In the genomic region with DNA sequence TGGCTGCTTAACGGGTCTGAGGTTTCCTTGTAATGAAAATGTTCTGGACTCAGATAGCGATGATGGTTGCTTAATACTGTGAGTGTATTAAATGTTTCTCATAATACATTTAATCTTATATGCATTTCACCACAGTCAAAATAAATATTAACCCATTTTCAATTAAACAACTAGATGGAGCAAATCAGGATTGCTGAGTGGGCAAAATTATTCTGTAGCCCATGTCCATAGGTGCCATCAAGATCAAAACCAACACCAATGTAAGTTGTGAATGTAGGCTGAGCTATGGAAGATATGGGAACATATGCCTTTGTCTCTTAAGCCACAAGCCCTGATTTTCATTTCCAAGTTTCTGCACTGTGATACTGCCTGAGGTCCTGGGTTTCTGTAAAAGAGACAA, we compare ENCODE assay signal across 36 cellular contexts.
"Had no signal": no experiment of that assay in that cellular context is flagged by ENCODE, and none has a peak within 500 bp of the region (broad histone marks: within the 10 kb centered on the region; RNA-seq: fewer than 3 reads in every experiment).

No MANE protein-coding gene starts in this region.

- H3K4me3 ChIP-seq: adrenal gland, body of pancreas, breast epithelium had no signal

- H3K9me3 Mint-ChIP-seq: activated B cell treated with CpG ODN at 0.5 μM for 24 hours; activated CD4-positive, alpha-beta memory T cell treated with anti-CD3 and anti-CD28 coated beads for 36 hours; activated CD4-positive, alpha-beta T cell treated with anti-CD3 and anti-CD28 coated beads, Interleukin-2, amount 10 ng/mL, durations not matched to agents 24 days and 14 days; activated CD8-positive, alpha-beta T cell treated with anti-CD3 and anti-CD28 coated beads for 36 hours; activated naive CD4-positive, alpha-beta T cell treated with anti-CD3 and anti-CD28 coated beads for 36 hours; activated naive CD8-positive, alpha-beta T cell treated with anti-CD3 and anti-CD28 coated beads for 36 hours; activated T-helper 1 cell treated with anti-CD3 and anti-CD28 coated beads, Interleukin-12 subunit alpha, Interleukin-12 subunit beta, Interleukin-2, Interleukin-4 antibody, amounts not matched to agents 30 ng/mL and 10 ng/mL and 1 ng/mL, durations not matched to agents 14 hours and 24 hours and 36 hours had no signal

- H3K36me3 Mint-ChIP-seq: activated CD4-positive, alpha-beta memory T cell treated with anti-CD3 and anti-CD28 coated beads for 36 hours; activated naive CD4-positive, alpha-beta T cell treated with anti-CD3 and anti-CD28 coated beads, Interleukin-2, amount 50 U/mL, for 72 hours; activated naive CD8-positive, alpha-beta T cell treated with anti-CD3 and anti-CD28 coated beads for 36 hours had no signal

- H3K9me3 ChIP-seq: adrenal gland, body of pancreas, breast epithelium had no signal

- H3K27me3 Mint-ChIP-seq: activated B cell treated with CpG ODN at 0.5 μM for 24 hours; activated CD4-positive, alpha-beta memory T cell treated with anti-CD3 and anti-CD28 coated beads for 36 hours; activated CD4-positive, alpha-beta T cell treated with anti-CD3 and anti-CD28 coated beads, Interleukin-2, amount 10 ng/mL, durations not matched to agents 24 days and 14 days; activated CD8-positive, alpha-beta T cell treated with anti-CD3 and anti-CD28 coated beads for 36 hours had no signal

- H3K4me3 Mint-ChIP-seq: activated B cell treated with CpG ODN at 0.5 μM for 24 hours; activated CD4-positive, alpha-beta memory T cell treated with anti-CD3 and anti-CD28 coated beads for 36 hours; activated CD4-positive, alpha-beta T cell treated with anti-CD3 and anti-CD28 coated beads, Interleukin-2, amount 10 ng/mL, durations not matched to agents 24 days and 14 days; activated CD8-positive, alpha-beta T cell treated with anti-CD3 and anti-CD28 coated beads for 36 hours; activated naive CD4-positive, alpha-beta T cell treated with anti-CD3 and anti-CD28 coated beads for 36 hours; activated naive CD8-positive, alpha-beta T cell treated with anti-CD3 and anti-CD28 coated beads for 36 hours; activated T-cell treated with anti-CD3 and anti-CD28 coated beads, Interleukin-2, amount 50 U/mL, for 4 hours; activated T-cell treated with anti-CD3 and anti-CD28 coated beads, Interleukin-2, amount 50 U/mL, for 72 hours; activated T-helper 1 cell treated with anti-CD3 and anti-CD28 coated beads, Interleukin-12 subunit alpha, Interleukin-12 subunit beta, Interleukin-2, Interleukin-4 antibody, amounts not matched to agents 30 ng/mL and 10 ng/mL and 1 ng/mL, durations not matched to agents 14 hours and 24 hours and 36 hours; activated T-helper 17 cell treated with anti-CD3 and anti-CD28 coated beads, Interleukin-2, amount 50 U/mL, for 72 hours; T-helper 2 cell treated with Interferon-gamma antibody and Interleukin-4, amounts not matched to agents 5 μg/mL and 100 μg/mL, for 36 hours had no signal

- H3K27ac ChIP-seq: adrenal gland, body of pancreas, brain microvascular endothelial cell, breast epithelium, VCaP had no signal

- H3K4me1 Mint-ChIP-seq: activated B cell treated with CpG ODN at 0.5 μM for 24 hours; activated CD4-positive, alpha-beta T cell treated with anti-CD3 and anti-CD28 coated beads, Interleukin-2, amount 10 ng/mL, durations not matched to agents 24 days and 14 days; activated naive CD8-positive, alpha-beta T cell treated with anti-CD3 and anti-CD28 coated beads for 36 hours; activated T-helper 17 cell treated with anti-CD3 and anti-CD28 coated beads, Interleukin-2, amount 50 U/mL, for 72 hours had no signal

- DNase-seq: activated B cell treated with CpG ODN at 0.5 μM for 24 hours; activated CD4-positive, alpha-beta memory T cell treated with anti-CD3 and anti-CD28 coated beads for 36 hours; activated CD4-positive, alpha-beta T cell treated with anti-CD3 and anti-CD28 coated beads for 4 hours; activated CD4-positive, alpha-beta T cell treated with anti-CD3 and anti-CD28 coated beads, Interleukin-2, amount 10 ng/mL, durations not matched to agents 24 days and 14 days; activated CD4-positive, alpha-beta T cell treated with anti-CD3 and anti-CD28 coated beads, Interleukin-2, amount 50 U/mL, for 1 hour; activated CD4-positive, alpha-beta T cell treated with anti-CD3 and anti-CD28 coated beads, Interleukin-2, amount 50 U/mL, for 4 hours; activated CD4-positive, CD25-positive, alpha-beta regulatory T cell treated with anti-CD3 and anti-CD28 coated beads, Interleukin-2, amount 50 U/mL, for 72 hours; activated CD8-positive, alpha-beta memory T cell treated with anti-CD3 and anti-CD28 coated beads, Interleukin-2, amount 50 U/mL, for 4 hours; activated CD8-positive, alpha-beta T cell treated with anti-CD3 and anti-CD28 coated beads for 36 hours; activated effector memory CD4-positive, alpha-beta T cell treated with anti-CD3 and anti-CD28 coated beads, Interleukin-2, amount 50 U/mL, for 16 hours; activated gamma-delta T cell treated with Interleukin-2 at 50 U/mL for 16 hours; activated naive CD4-positive, alpha-beta T cell; activated naive CD4-positive, alpha-beta T cell treated with anti-CD3 and anti-CD28 coated beads for 36 hours; activated naive CD4-positive, alpha-beta T cell treated with anti-CD3 and anti-CD28 coated beads, Interleukin-2, amount 50 U/mL, for 16 hours; activated naive CD8-positive, alpha-beta T cell treated with anti-CD3 and anti-CD28 coated beads for 36 hours; activated T-cell treated with anti-CD3 and anti-CD28 coated beads for 4 hours; activated T-cell treated with anti-CD3 and anti-CD28 coated beads, Interleukin-2, amount 50 U/mL, for 1 hour; activated T-cell treated with anti-CD3 and anti-CD28 coated beads, Interleukin-2, amount 50 U/mL, for 4 hours; activated T-cell treated with anti-CD3 and anti-CD28 coated beads, Interleukin-2, amount 50 U/mL, for 72 hours; adrenal gland; amniotic stem cell; aorta; body of pancreas; brain microvascular endothelial cell; central memory CD4-positive, alpha-beta T cell; T-helper 2 cell; T-helper 9 cell had no signal

- H3K27ac Mint-ChIP-seq: activated B cell treated with CpG ODN at 0.5 μM for 24 hours; activated CD4-positive, alpha-beta memory T cell treated with anti-CD3 and anti-CD28 coated beads for 36 hours; activated CD4-positive, alpha-beta T cell treated with anti-CD3 and anti-CD28 coated beads, Interleukin-2, amount 10 ng/mL, durations not matched to agents 24 days and 14 days; activated CD8-positive, alpha-beta T cell treated with anti-CD3 and anti-CD28 coated beads for 36 hours; activated naive CD4-positive, alpha-beta T cell treated with anti-CD3 and anti-CD28 coated beads for 36 hours; activated naive CD4-positive, alpha-beta T cell treated with anti-CD3 and anti-CD28 coated beads, Interleukin-2, amount 50 U/mL, for 72 hours; activated naive CD8-positive, alpha-beta T cell treated with anti-CD3 and anti-CD28 coated beads for 36 hours; activated T-cell treated with anti-CD3 and anti-CD28 coated beads, Interleukin-2, amount 50 U/mL, for 72 hours; activated T-helper 1 cell treated with anti-CD3 and anti-CD28 coated beads, Interleukin-12 subunit alpha, Interleukin-12 subunit beta, Interleukin-2, Interleukin-4 antibody, amounts not matched to agents 30 ng/mL and 10 ng/mL and 1 ng/mL, durations not matched to agents 14 hours and 24 hours and 36 hours; activated T-helper 17 cell treated with anti-CD3 and anti-CD28 coated beads, Interleukin-2, amount 50 U/mL, for 72 hours; T-helper 2 cell treated with Interferon-gamma antibody and Interleukin-4, amounts not matched to agents 5 μg/mL and 100 μg/mL, for 36 hours had no signal

- H3K4me1 ChIP-seq: adrenal gland, body of pancreas, breast epithelium had no signal

- FAIRE-seq: astrocyte, colon, TTC549 had no signal

- H3K27me3 ChIP-seq: adrenal gland, body of pancreas, brain microvascular endothelial cell, breast epithelium had no signal

- ATAC-seq: activated CD8-positive, alpha-beta T cell treated with anti-CD3 and anti-CD28 coated beads for 36 hours; activated naive CD4-positive, alpha-beta T cell treated with anti-CD3 and anti-CD28 coated beads, Interleukin-2, amount 50 U/mL, for 72 hours; activated T-cell treated with anti-CD3 and anti-CD28 coated beads, Interleukin-2, amount 50 U/mL, for 4 hours; activated T-cell treated with anti-CD3 and anti-CD28 coated beads, Interleukin-2, amount 50 U/mL, for 72 hours; activated T-helper 17 cell treated with anti-CD3 and anti-CD28 coated beads, Interleukin-2, amount 50 U/mL, for 72 hours; body of pancreas had no signal

- H3K36me3 ChIP-seq: adrenal gland, brain microvascular endothelial cell, breast epithelium had no signal
